Comparison of ENCODE assay signal across 9 cellular contexts in genomic region chr19:6126335-6126974, GRCh38. TPM values are rescaled to one million over a fixed set of nuclear protein-coding genes. Genes with fewer than 3 reads are reported as not detected.
A peak's percentile ranks its signal among the peaks of the same experiment; 100 is the strongest.
DNase-seq lines count a peak whose midpoint lies in the region; ATAC-seq, FAIRE-seq and TF ChIP-seq lines count a peak whose summit lies in the region.
"Had no signal": no experiment of that assay in that cellular context is flagged by ENCODE, and none has a peak within 500 bp of the region (broad histone marks: within the 10 kb centered on the region; RNA-seq: fewer than 3 reads in every experiment).

No MANE protein-coding gene starts in this region.

- no peak for TF ChIP-seq EP300 in A549 (IDR thresholded peaks at IDR 0.05)

- WGBS in A549 (ENCODE audit: missing lambda C conversion rate), result 0% methylated on average over 3 of the region's 3 CpGs

- no peaks in the 10 kb centered on the region for H3K36me3 Mint-ChIP-seq in stimulated activated memory B cell treated with anti-CD40 and anti-IgM and Interleukin-4, amounts not matched to agents 10 μg/mL and 1 μg/mL and 100 μg/mL, for 72 hours

- peak; percentile 55 for TF ChIP-seq CTCF in A549 (IDR thresholded peaks at IDR 0.05)
- peak; percentile 64 for TF ChIP-seq CTCF in GM12864 (IDR thresholded peaks at IDR 0.05; ENCODE audit: low read depth, low read length, missing control alignments)

- no peaks in the 10 kb centered on the region for H3K4me1 ChIP-seq in A549

- H3K9ac ChIP-seq in SK-N-MC (ENCODE audit: insufficient read length), result no peak overlapping the region

- TF ChIP-seq RAD21 in A549 (conservative IDR thresholded peaks at IDR 0.05 in 1 of 2, IDR thresholded peaks at IDR 0.05 in 1 of 2), result peak; percentile 71 to 85

- H3K4me1 Mint-ChIP-seq in stimulated activated memory B cell treated with anti-CD40 and anti-IgM and Interleukin-4, amounts not matched to agents 10 μg/mL and 1 μg/mL and 100 μg/mL, for 72 hours, result peaks cover 7% of the 10 kb centered on the region

- no peaks in the 10 kb centered on the region for H3K27me3 Mint-ChIP-seq in stimulated activated memory B cell treated with anti-CD40 and anti-IgM and Interleukin-4, amounts not matched to agents 10 μg/mL and 1 μg/mL and 100 μg/mL, for 72 hours

- POLR2A ChIA-PET in A549 (lab: Yijun Ruan, JAX), result interaction anchor here (1.4 kb wide), 1 partner anchor 69 kb away, joined by 8 read pairs; no protein-coding TSS in a partner anchor

- H3K9me3 Mint-ChIP-seq in stimulated activated memory B cell treated with anti-CD40 and anti-IgM and Interleukin-4, amounts not matched to agents 10 μg/mL and 1 μg/mL and 100 μg/mL, for 72 hours, result no peaks in the 10 kb centered on the region
- H3K9me3 Mint-ChIP-seq: dendritic cell treated with granulocyte-macrophage colony-stimulating factor and Interleukin-4, amounts not matched to agents 40 ng/mL and 50 ng/mL, for 4 days had no signal

- H3K36me3 ChIP-seq in SK-N-MC (ENCODE audit: insufficient read depth, low read length), result no peaks in the 10 kb centered on the region

- FAIRE-seq in A549 (lab: Jason Lieb, UNC), result no peak

- no peak overlapping the region for H3K4me3 Mint-ChIP-seq in stimulated activated memory B cell treated with anti-CD40 and anti-IgM and Interleukin-4, amounts not matched to agents 10 μg/mL and 1 μg/mL and 100 μg/mL, for 72 hours
- H3K4me3 Mint-ChIP-seq: dendritic cell treated with granulocyte-macrophage colony-stimulating factor and Interleukin-4, amounts not matched to agents 40 ng/mL and 50 ng/mL, for 4 days had no signal

- H3K9me3 ChIP-seq in A549 (no peaks in the 10 kb centered on the region), SK-N-MC (ENCODE audit: low read depth, low read length) (no peaks in the 10 kb centered on the region)

- TF ChIP-seq POLR2A in A549 (IDR thresholded peaks at IDR 0.05; ENCODE audit: low read length), result no peak

- H3K27ac Mint-ChIP-seq in stimulated activated memory B cell treated with anti-CD40 and anti-IgM and Interleukin-4, amounts not matched to agents 10 μg/mL and 1 μg/mL and 100 μg/mL, for 72 hours, result no peak overlapping the region
- H3K27ac Mint-ChIP-seq: dendritic cell treated with granulocyte-macrophage colony-stimulating factor and Interleukin-4, amounts not matched to agents 40 ng/mL and 50 ng/mL, for 4 days had no signal

- DNase-seq in A549 (ENCODE audit: low read depth in 1 of 2, low spot score in 1 of 2), result peak; percentile 62 to 86
- peak; percentile 43 for DNase-seq in GM12864 (ENCODE audit: low read depth)
- peak; percentile 32 for DNase-seq in NCI-H1048 (lab: John Stamatoyannopoulos, UW)
- peak; percentile 73 for DNase-seq in SK-N-MC (ENCODE audit: low read depth, low spot score)
- DNase-seq in glomerular visceral epithelial cell (ENCODE audit: extremely low spot score), result peak; percentile 69

- no peak overlapping the region for H3K4me3 ChIP-seq in A549
- H3K4me3 ChIP-seq in GM12864 (ENCODE audit: low read depth, low read length), result no peak overlapping the region
- no peak overlapping the region for H3K4me3 ChIP-seq in SK-N-MC

- no peak overlapping the region for H3K4me2 ChIP-seq in A549

- H3K27ac ChIP-seq in A549 (no peak overlapping the region), SK-N-MC (no peak overlapping the region)

- ATAC-seq in A549, result peak; percentile 90
- no peak for ATAC-seq in GM18868 (IDR thresholded peaks at IDR 0.05; ENCODE audit: unreplicated experiment)
- no peak for ATAC-seq in stimulated activated memory B cell treated with anti-CD40 and anti-IgM and Interleukin-4, amounts not matched to agents 10 μg/mL and 1 μg/mL and 100 μg/mL, for 72 hours
- ATAC-seq in GM19351 (IDR thresholded peaks at IDR 0.05; ENCODE audit: unreplicated experiment), result no peak

- CTCF ChIA-PET in A549 (lab: Yijun Ruan, JAX), result interaction anchor here (0.6 to 10.7 kb wide), 40 partner anchors 8 to 740 kb away, joined by 3 to 144 read pairs (median 5); partner anchors contain the start of gene ACSBG2

TF ChIP-seq in A549, 52 proteins besides CTCF, POLR2A, EP300 and RAD21:
- TF ChIP-seq HES2 (IDR thresholded peaks at IDR 0.05) (no peak), CHD4 (IDR thresholded peaks at IDR 0.05; ENCODE audit: borderline replicate concordance) (no peak), GATA3 (IDR thresholded peaks at IDR 0.05; ENCODE audit: borderline replicate concordance) (no peak), CHD2 (IDR thresholded peaks at IDR 0.05; ENCODE audit: low read length, partially characterized antibody) (no peak), REST (IDR thresholded peaks at IDR 0.05) (no peak), RARB (CRISPR knock-in tag; IDR thresholded peaks at IDR 0.05) (no peak), FOSL2 (IDR thresholded peaks at IDR 0.05) (no peak), FOSL2 (CRISPR knock-in tag; IDR thresholded peaks at IDR 0.05) (no peak), HEYL (CRISPR knock-in tag; IDR thresholded peaks at IDR 0.05) (no peak), SMC3 (IDR thresholded peaks at IDR 0.05) (peak; percentile 45), ZNF302 (CRISPR knock-in tag; IDR thresholded peaks at IDR 0.05) (no peak), RNF2 (IDR thresholded peaks at IDR 0.05; ENCODE audit: borderline replicate concordance, low read depth) (no peak), CEBPB (IDR thresholded peaks at IDR 0.05) (peak in 1 of 2 experiments; percentile 51; a peak in 2 of 4 replicates), ATOH8 (CRISPR knock-in tag; IDR thresholded peaks at IDR 0.05; ENCODE audit: low read depth) (no peak), NPAS2 (CRISPR knock-in tag; IDR thresholded peaks at IDR 0.05; ENCODE audit: borderline replicate concordance) (no peak), PHF8 (IDR thresholded peaks at IDR 0.05; ENCODE audit: borderline replicate concordance, low read depth) (no peak), JUNB (IDR thresholded peaks at IDR 0.05) (no peak)

RNA-seq across cellular contexts. Expression of gene ACSBG2, which starts 9.0 kb away (rescaled TPM):
- polyA plus RNA-seq in A549 (2011; rRNA removed), result not detected in 2 replicates
- not detected in 2 replicates for polyA plus RNA-seq in A549 (2012; cell fraction: cytosol; rRNA removed)
- polyA plus RNA-seq in A549 (2012; cell fraction: nucleus; rRNA removed), result not detected in 2 replicates
- polyA plus RNA-seq in A549 (2017; fragmentation: RNase III; extraction: RNeasy Plus Mini Kit Qiagen cat#74134 plus additional on column Dnase treatment), result not detected in 3 replicates
- polyA minus RNA-seq in A549 (2011; rRNA and poly(A)+ RNA removed), result not detected in 2 replicates

RNA-seq across cellular contexts. Expression of gene RFX2, which starts 16.2 kb away (rescaled TPM):
- polyA plus RNA-seq in A549 (2011; rRNA removed) (3.9 and 4.0 TPM in 2 replicates), A549 (2017; fragmentation: RNase III; extraction: RNeasy Plus Mini Kit Qiagen cat#74134 plus additional on column Dnase treatment) (3.7 to 4.9 TPM (median 4.3 TPM) in 3 replicates)
- 6.9 and 8.4 TPM in 2 replicates for polyA plus RNA-seq in A549 (2012; cell fraction: cytosol; rRNA removed)
- 14.7 and 16.9 TPM in 2 replicates for polyA plus RNA-seq in A549 (2012; cell fraction: nucleus; rRNA removed)
- polyA minus RNA-seq in A549 (2011; rRNA and poly(A)+ RNA removed), result 9.3 and 14.3 TPM in 2 replicates

Comparison
In these comparisons a context has a peak if more than half of its experiments do, and no peak if none do; other contexts are left out.
1. ATAC-seq: peak in A549 (2 of 2); none in GM18868 (single experiment), stimulated activated memory B cell treated with anti-CD40 and anti-IgM and Interleukin-4, amounts not matched to agents 10 μg/mL and 1 μg/mL and 100 μg/mL, for 72 hours (single experiment) and GM19351 (single experiment).
2. Peak in every context shown above with its lines, with median percentiles within 50 percentile points of each other: DNase-seq.